Comparison of ENCODE assay signal across 8 cellular contexts in the genomic region with DNA sequence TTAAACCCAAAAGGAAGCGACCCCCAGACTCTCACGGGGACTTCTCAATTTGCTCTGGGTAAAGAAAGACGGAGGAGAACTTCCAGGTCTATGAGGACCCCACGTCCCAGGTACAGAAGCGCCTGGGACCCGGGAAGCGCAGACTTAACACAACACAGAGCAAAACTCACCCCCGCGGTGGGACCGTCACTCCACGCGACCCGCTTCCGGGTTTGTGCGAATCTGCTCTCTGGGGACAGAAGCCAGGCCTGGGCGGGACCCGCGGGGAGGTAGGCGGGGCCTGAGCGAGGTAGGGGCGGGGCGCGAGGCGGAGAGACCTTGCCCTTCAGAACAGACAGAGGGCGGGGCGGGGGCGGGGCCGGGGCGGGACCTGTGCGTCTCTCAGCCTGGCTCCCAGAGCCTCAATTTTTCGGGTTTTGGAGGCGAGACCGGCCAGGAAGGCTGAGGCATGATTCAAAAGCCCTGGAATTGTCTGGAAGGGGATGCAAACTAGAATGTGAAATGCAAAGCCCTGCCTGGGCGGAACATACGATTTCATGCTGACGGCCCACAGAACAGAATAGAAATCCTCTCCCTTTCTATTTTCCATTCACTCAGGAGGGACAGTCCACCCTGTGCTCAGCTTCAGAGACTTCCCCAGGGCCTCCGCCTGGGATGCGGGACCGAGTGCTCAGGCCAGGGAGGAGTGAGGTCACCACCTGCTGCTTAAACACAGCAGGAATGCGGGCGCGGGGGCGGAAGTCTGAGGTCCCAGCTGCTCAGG.
DNase-seq lines count a peak whose midpoint lies in the region; ATAC-seq, FAIRE-seq and TF ChIP-seq lines count a peak whose summit lies in the region.

No MANE protein-coding gene starts in this region.

- TF ChIP-seq CTCF in D721Med (IDR thresholded peaks at IDR 0.05; ENCODE audit: insufficient read depth, missing control alignments) = no peak
- no peak for TF ChIP-seq CTCF in foreskin fibroblast (IDR thresholded peaks at IDR 0.05; ENCODE audit: low read depth, low read length)

- peak overlapping the region; percentile 89 for H3K9ac ChIP-seq in HUES6 (ENCODE audit: low read length)

- peaks cover 28% of the 10 kb centered on the region for H3K4me1 ChIP-seq in HUES6 (ENCODE audit: control insufficient read depth, insufficient read depth, low read length)
- peaks cover 8% of the 10 kb centered on the region for H3K4me1 ChIP-seq in neuron (ENCODE audit: insufficient read depth, low read length)

- ATAC-seq in GM21390 (IDR thresholded peaks at IDR 0.05; ENCODE audit: unreplicated experiment) = peak; percentile 96

- peak overlapping the region; percentile 92; the same call in 1 of the 2 replicates for H3K27ac ChIP-seq in HUES6 (ENCODE audit: low read depth, low read length)

- H3K36me3 ChIP-seq in HUES6 (ENCODE audit: control insufficient read depth, insufficient read depth, low read length) = 0 out of 2 replicates have a peak, but pooled peaks cover under 1% of the 10 kb centered on the region
- no peaks in the 10 kb centered on the region for H3K36me3 ChIP-seq in neuron (ENCODE audit: insufficient read depth, low read length)

- peak; percentile 36 for DNase-seq in D721Med (ENCODE audit: insufficient read length, low spot score)
- DNase-seq in RPMI8226 = peak; percentile 89
- DNase-seq in activated gamma-delta T cell (lab: John Stamatoyannopoulos, UW) = peak; percentile 92
- DNase-seq in foreskin fibroblast = peak; percentile 77 to 92
- DNase-seq in stromal cell of bone marrow (ENCODE audit: low read depth) = peak; percentile 68

- peak overlapping the region; percentile 99 for H2AFZ ChIP-seq in neuron (ENCODE audit: low read depth, low read length)

- H3K27me3 ChIP-seq in HUES6 (ENCODE audit: control insufficient read depth, insufficient read depth, low read length) (no peaks in the 10 kb centered on the region), neuron (ENCODE audit: insufficient read depth, low read length) (no peaks in the 10 kb centered on the region)

- peaks cover 6% of the 10 kb centered on the region; the same call in 1 of the 2 replicates for H3K9me3 ChIP-seq in HUES6 (ENCODE audit: control insufficient read depth, insufficient read depth, low read depth, low read length)
- peaks cover 2% of the 10 kb centered on the region for H3K9me3 ChIP-seq in neuron (ENCODE audit: low read length)

- H3K4me3 ChIP-seq in HUES6 (ENCODE audit: low read depth, low read length) (peak overlapping the region; percentile 82), foreskin fibroblast (ENCODE audit: low read depth in 1 of 2, low read length in 2 of 2) (peak overlapping the region; percentile 88 to 95), neuron (ENCODE audit: low read length) (peak overlapping the region; percentile 91)

- no peak for FAIRE-seq in D721Med (lab: Jason Lieb, UNC)

Comparison
In these comparisons a context has a peak if more than half of its experiments do, and no peak if none do; other contexts are left out.
1. Peak in every context shown above with its lines: DNase-seq, ATAC-seq, H3K4me3 ChIP-seq and H3K27ac ChIP-seq.
2. DNase-seq: peak in every context shown above with its lines; median percentile 92 in activated gamma-delta T cell; 89 in RPMI8226; 84 in foreskin fibroblast; 68 in stromal cell of bone marrow; 36 in D721Med.